Comparison of ENCODE assay signal across 7 cellular contexts in genomic region chr12:123141615-123142517, GRCh38. TPM values are rescaled to one million over a fixed set of nuclear protein-coding genes. Genes with fewer than 3 reads are reported as not detected.
DNase-seq lines count a peak whose midpoint lies in the region; ATAC-seq and TF ChIP-seq lines count a peak whose summit lies in the region.

No MANE protein-coding gene starts in this region.

- no peak for TF ChIP-seq EP300 in transverse colon (IDR thresholded peaks at IDR 0.05; ENCODE audit: low read depth)

- intact Hi-C loops in right lobe of liver (cut with DNase I), result loop anchor here (5.0 to 10.0 kb wide), 3 partner anchors 45 to 87 kb away; no protein-coding TSS in a partner anchor
- intact Hi-C loops in transverse colon (cut with DNase I; ENCODE audit: low total_unique reads), result no loop called here

- H3K36me3 ChIP-seq in brain microvascular endothelial cell (replicated peaks), result no peaks in the 10 kb centered on the region
- H3K36me3 ChIP-seq in right lobe of liver, result no peaks in the 10 kb centered on the region
- H3K36me3 ChIP-seq in transverse colon, result no peaks in the 10 kb centered on the region

- TF ChIP-seq CTCF in brain microvascular endothelial cell (IDR thresholded peaks at IDR 0.05; ENCODE audit: low read depth, low read length, missing control alignments) (no peak), right lobe of liver (IDR thresholded peaks at IDR 0.05) (no peak), transverse colon (IDR thresholded peaks at IDR 0.05) (no peak)

- H3K27ac ChIP-seq in brain microvascular endothelial cell (peak overlapping the region; percentile 54), right lobe of liver (peak overlapping the region; percentile 75 to 80 (median 78)), transverse colon (peak overlapping the region; percentile 86 to 93 (median 90))

- whole genome bisulfite sequencing in right lobe of liver (ENCODE audit: insufficient coverage, low coverage, low lambda C conversion rate, missing lambda C conversion rate), result 29% methylated on average over 12 of the region's 15 CpGs
- 35 to 46% methylated on average over 4 to 15 of the region's 15 CpGs for WGBS in transverse colon (ENCODE audit: low coverage in 1 of 2), 2 donors

- TF ChIP-seq POLR2A in right lobe of liver (IDR thresholded peaks at IDR 0.05), result peak; percentile 32
- peak; percentile 37 for TF ChIP-seq POLR2A in transverse colon (IDR thresholded peaks at IDR 0.05)

- in situ Hi-C loops in brain microvascular endothelial cell (cut with HindIII; ENCODE audit: low pct_ligation_motif_present, low sequenced_read_pairs) (no loop called here), transverse colon (cut with MboI; ENCODE audit: low pct_ligation_motif_present in 1 of 4, low pct_unique_long_range_greater_than_20kb in 1 of 4, low sequenced_read_pairs in 3 of 4) (loop anchor here in 2 of 4 donors (10.0 kb wide), 1 partner anchor 97 kb away; no protein-coding TSS in a partner anchor)

- DNase-seq in LHCN-M2 (ENCODE audit: low read depth) (peak; percentile 76), brain microvascular endothelial cell (peak; percentile 86), right lobe of liver (peak; percentile 75 to 80 (median 79)), transverse colon (peak; percentile 84)
- no peak for DNase-seq in activated CD4-positive, alpha-beta T cell treated with anti-CD3 and anti-CD28 coated beads for 1 hour
- DNase-seq in activated CD8-positive, alpha-beta memory T cell treated with anti-CD3 and anti-CD28 coated beads, Interleukin-2, amount 50 U/mL, for 48 hours, result no peak
- no peak for DNase-seq in activated CD8-positive, alpha-beta memory T cell treated with anti-CD3 and anti-CD28 coated beads for 24 hours

- H3K4me1 ChIP-seq in right lobe of liver, result peaks cover 3 to 45% (median 27%) of the 10 kb centered on the region in 4 donors
- H3K4me1 ChIP-seq in transverse colon, result peaks cover 42 to 51% (median 45%) of the 10 kb centered on the region in 4 donors

- no peaks in the 10 kb centered on the region for H3K9me3 ChIP-seq in right lobe of liver
- H3K9me3 ChIP-seq in transverse colon, result no peaks in the 10 kb centered on the region

- H3K27me3 ChIP-seq in brain microvascular endothelial cell (replicated peaks) (no peaks in the 10 kb centered on the region), right lobe of liver (no peaks in the 10 kb centered on the region), transverse colon (no peaks in the 10 kb centered on the region)

- H3K4me3 ChIP-seq in brain microvascular endothelial cell (ENCODE audit: low read depth, low read length) (no peak overlapping the region), right lobe of liver (peak overlapping the region in 2 of 3 donors; percentile 14 to 16), transverse colon (no peak overlapping the region)

- peak; percentile 79 to 86 (median 84) for ATAC-seq in right lobe of liver

RNA-seq across cellular contexts. Expression of gene PITPNM2, which starts 9.0 kb away (rescaled TPM):
- total RNA-seq in LHCN-M2 (2014; rRNA removed) (2.7 and 4.4 TPM in 2 replicates), right lobe of liver (10 to 100 TPM in 4 of 6 experiments, 1 to 10 TPM in 2; 5.8 to 24.7 (median 14.2) TPM), transverse colon (10 to 100 TPM; 10.5 to 19.8 (median 14.3) TPM)
- polyA plus RNA-seq in LHCN-M2 (2012), result 4.7 TPM

Comparison
In these comparisons a context has a peak if more than half of its experiments do, and no peak if none do; other contexts are left out.
1. DNase-seq: peak in LHCN-M2 (single experiment), brain microvascular endothelial cell (single experiment), right lobe of liver (3 of 3) and transverse colon (single experiment); none in activated CD4-positive, alpha-beta T cell treated with anti-CD3 and anti-CD28 coated beads for 1 hour (single experiment), activated CD8-positive, alpha-beta memory T cell treated with anti-CD3 and anti-CD28 coated beads, Interleukin-2, amount 50 U/mL, for 48 hours (single experiment) and activated CD8-positive, alpha-beta memory T cell treated with anti-CD3 and anti-CD28 coated beads for 24 hours (single experiment).
2. H3K4me3 ChIP-seq: peak in right lobe of liver (2 of 3); none in brain microvascular endothelial cell (single experiment) and transverse colon (0 of 4).
3. Peak in every context shown above with its lines, with median percentiles within 50 percentile points of each other: H3K27ac ChIP-seq.